In the genomic region with DNA sequence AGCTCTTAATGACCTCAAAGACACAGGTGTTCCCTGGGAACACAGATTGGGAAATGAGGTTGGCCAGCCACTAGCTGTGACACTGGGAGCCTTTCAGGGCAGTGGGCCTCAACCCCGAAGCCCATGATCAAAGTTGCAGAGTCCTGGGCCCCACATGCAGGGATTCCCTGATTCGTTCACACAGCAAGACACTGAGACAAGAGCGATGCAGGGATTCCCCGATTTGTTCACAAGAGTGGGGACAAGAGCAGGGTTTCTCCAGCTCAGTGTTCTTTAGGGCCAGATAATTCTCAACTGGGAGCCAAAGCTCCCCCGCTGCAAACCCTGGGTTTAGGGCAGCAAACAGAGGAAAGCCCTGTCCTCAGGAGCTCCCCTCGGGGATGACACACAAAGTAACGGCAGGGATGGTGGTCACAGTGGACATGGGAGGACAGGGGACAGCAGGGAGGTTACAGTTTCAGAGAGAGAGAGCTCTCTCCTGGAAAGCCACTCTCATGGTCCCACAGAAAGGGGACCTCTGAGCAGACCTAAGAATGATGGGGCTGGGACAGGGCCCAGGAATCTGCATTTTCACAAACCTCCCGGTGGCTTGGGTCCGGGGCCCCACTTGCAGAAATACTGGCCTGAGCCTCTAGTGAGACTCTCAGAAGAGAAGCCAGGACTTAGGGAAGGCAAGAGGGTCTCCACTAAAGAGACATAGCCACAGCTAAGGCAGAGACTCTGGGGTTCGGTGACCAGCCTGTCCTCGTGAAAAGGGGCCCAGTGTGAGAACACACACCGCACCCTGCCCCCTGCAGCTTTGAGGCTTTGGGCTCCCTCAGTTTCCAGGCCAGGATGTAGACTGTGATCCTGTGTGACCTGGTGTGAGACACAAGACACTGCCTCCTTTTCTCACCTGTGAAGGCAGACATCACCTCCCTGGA, we compare ENCODE assay signal across 1 cellular context.
A peak's percentile ranks its signal among the peaks of the same experiment; 100 is the strongest.
TF ChIP-seq lines count a peak whose summit lies in the region.

No MANE protein-coding gene starts in this region.

TF ChIP-seq in K562, 482 proteins besides CTCF, POLR2A, EP300 and RAD21:
- no peak for TF ChIP-seq ZBTB40 (IDR thresholded peaks at IDR 0.05)
- 0 out of 2 replicates have a peak, but pooled peaks have one; percentile 5 for TF ChIP-seq ZBTB40 (CRISPR knock-in tag; IDR thresholded peaks at IDR 0.05)
- TF ChIP-seq ZZZ3 (IDR thresholded peaks at IDR 0.05), result no peak
- TF ChIP-seq, protein P1, sequence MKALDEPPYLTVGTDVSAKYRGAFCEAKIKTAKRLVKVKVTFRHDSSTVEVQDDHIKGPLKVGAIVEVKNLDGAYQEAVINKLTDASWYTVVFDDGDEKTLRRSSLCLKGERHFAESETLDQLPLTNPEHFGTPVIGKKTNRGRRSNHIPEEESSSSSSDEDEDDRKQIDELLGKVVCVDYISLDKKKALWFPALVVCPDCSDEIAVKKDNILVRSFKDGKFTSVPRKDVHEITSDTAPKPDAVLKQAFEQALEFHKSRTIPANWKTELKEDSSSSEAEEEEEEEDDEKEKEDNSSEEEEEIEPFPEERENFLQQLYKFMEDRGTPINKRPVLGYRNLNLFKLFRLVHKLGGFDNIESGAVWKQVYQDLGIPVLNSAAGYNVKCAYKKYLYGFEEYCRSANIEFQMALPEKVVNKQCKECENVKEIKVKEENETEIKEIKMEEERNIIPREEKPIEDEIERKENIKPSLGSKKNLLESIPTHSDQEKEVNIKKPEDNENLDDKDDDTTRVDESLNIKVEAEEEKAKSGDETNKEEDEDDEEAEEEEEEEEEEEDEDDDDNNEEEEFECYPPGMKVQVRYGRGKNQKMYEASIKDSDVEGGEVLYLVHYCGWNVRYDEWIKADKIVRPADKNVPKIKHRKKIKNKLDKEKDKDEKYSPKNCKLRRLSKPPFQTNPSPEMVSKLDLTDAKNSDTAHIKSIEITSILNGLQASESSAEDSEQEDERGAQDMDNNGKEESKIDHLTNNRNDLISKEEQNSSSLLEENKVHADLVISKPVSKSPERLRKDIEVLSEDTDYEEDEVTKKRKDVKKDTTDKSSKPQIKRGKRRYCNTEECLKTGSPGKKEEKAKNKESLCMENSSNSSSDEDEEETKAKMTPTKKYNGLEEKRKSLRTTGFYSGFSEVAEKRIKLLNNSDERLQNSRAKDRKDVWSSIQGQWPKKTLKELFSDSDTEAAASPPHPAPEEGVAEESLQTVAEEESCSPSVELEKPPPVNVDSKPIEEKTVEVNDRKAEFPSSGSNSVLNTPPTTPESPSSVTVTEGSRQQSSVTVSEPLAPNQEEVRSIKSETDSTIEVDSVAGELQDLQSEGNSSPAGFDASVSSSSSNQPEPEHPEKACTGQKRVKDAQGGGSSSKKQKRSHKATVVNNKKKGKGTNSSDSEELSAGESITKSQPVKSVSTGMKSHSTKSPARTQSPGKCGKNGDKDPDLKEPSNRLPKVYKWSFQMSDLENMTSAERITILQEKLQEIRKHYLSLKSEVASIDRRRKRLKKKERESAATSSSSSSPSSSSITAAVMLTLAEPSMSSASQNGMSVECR (CRISPR knock-in tag; IDR thresholded peaks at IDR 0.05), result no peak
- TF ChIP-seq, protein P2, sequence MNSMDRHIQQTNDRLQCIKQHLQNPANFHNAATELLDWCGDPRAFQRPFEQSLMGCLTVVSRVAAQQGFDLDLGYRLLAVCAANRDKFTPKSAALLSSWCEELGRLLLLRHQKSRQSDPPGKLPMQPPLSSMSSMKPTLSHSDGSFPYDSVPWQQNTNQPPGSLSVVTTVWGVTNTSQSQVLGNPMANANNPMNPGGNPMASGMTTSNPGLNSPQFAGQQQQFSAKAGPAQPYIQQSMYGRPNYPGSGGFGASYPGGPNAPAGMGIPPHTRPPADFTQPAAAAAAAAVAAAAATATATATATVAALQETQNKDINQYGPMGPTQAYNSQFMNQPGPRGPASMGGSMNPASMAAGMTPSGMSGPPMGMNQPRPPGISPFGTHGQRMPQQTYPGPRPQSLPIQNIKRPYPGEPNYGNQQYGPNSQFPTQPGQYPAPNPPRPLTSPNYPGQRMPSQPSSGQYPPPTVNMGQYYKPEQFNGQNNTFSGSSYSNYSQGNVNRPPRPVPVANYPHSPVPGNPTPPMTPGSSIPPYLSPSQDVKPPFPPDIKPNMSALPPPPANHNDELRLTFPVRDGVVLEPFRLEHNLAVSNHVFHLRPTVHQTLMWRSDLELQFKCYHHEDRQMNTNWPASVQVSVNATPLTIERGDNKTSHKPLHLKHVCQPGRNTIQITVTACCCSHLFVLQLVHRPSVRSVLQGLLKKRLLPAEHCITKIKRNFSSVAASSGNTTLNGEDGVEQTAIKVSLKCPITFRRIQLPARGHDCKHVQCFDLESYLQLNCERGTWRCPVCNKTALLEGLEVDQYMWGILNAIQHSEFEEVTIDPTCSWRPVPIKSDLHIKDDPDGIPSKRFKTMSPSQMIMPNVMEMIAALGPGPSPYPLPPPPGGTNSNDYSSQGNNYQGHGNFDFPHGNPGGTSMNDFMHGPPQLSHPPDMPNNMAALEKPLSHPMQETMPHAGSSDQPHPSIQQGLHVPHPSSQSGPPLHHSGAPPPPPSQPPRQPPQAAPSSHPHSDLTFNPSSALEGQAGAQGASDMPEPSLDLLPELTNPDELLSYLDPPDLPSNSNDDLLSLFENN (IDR thresholded peaks at IDR 0.05; ENCODE audit: low read depth in 2 of 2, low read length in 2 of 2), result 0 out of 4 replicates have a peak, but pooled peaks of 1 of the 2 experiments have one; percentile 24
- peak; percentile 15; the same call in 1 of the 2 replicates for TF ChIP-seq PRMT5 (CRISPR knock-in tag; IDR thresholded peaks at IDR 0.05)
- TF ChIP-seq MAFK (IDR thresholded peaks at IDR 0.05; ENCODE audit: low read length), result peak; percentile 8; the same call in 1 of the 2 replicates
- no peak for TF ChIP-seq MYNN (IDR thresholded peaks at IDR 0.05)
- 0 out of 2 replicates have a peak, but pooled peaks have one; percentile 18 for TF ChIP-seq MYNN (CRISPR knock-in tag; IDR thresholded peaks at IDR 0.05)
- peak; percentile 11; the same call in 1 of the 2 replicates for TF ChIP-seq CBFA2T3 (IDR thresholded peaks at IDR 0.05)
- 0 out of 2 replicates have a peak, but pooled peaks have one; percentile 17 for TF ChIP-seq ATF1 (CRISPR knock-in tag; IDR thresholded peaks at IDR 0.05)
- no peak for TF ChIP-seq ATF1 (tag; IDR thresholded peaks at IDR 0.05)
- no peak for TF ChIP-seq SRSF1 (IDR thresholded peaks at IDR 0.05; ENCODE audit: low read depth, low read length)
- TF ChIP-seq ZKSCAN1 (IDR thresholded peaks at IDR 0.05; ENCODE audit: low read depth, low read length), result no peak
- TF ChIP-seq U2AF2 (optimal IDR thresholded peaks at IDR 0.05; ENCODE audit: low read depth, low read length), result no peak
